Comparison of ENCODE assay signal across 20 cellular contexts in genomic region chr1:225842788-225843425, GRCh38. TPM values are rescaled to one million over a fixed set of nuclear protein-coding genes. Genes with fewer than 3 reads are reported as not detected.
A peak's percentile ranks its signal among the peaks of the same experiment; 100 is the strongest.
DNase-seq lines count a peak whose midpoint lies in the region; ATAC-seq, FAIRE-seq and TF ChIP-seq lines count a peak whose summit lies in the region.
"Had no signal": no experiment of that assay in that cellular context is flagged by ENCODE, and none has a peak within 500 bp of the region (broad histone marks: within the 10 kb centered on the region; RNA-seq: fewer than 3 reads in every experiment).

No MANE protein-coding gene starts in this region.

- H3K27me3 ChIP-seq in right cardiac atrium (ENCODE audit: control insufficient read depth, insufficient read depth) (no peaks in the 10 kb centered on the region), adipocyte (replicated peaks; ENCODE audit: control insufficient read depth, insufficient read depth, low read length) (no peaks in the 10 kb centered on the region)
- H3K27me3 ChIP-seq: gastrocnemius medialis, pancreas had no signal

- 88% methylated on average over 6 of the region's 6 CpGs for WGBS in right cardiac atrium

- no peak overlapping the region for H3K27ac ChIP-seq in right cardiac atrium (ENCODE audit: low read length)
- no peak overlapping the region for H3K27ac ChIP-seq in kidney (ENCODE audit: low read depth in 2 of 2, low read length in 2 of 2)
- H3K27ac ChIP-seq in temporal lobe (ENCODE audit: low read depth, low read length), result peak overlapping the region; percentile 70
- H3K27ac ChIP-seq: pancreas, skin epidermis had no signal

- ATAC-seq in Right ventricle myocardium superior (ENCODE audit: poor library complexity), result no peak
- ATAC-seq in right cardiac atrium, result no peak
- no peak for ATAC-seq in HG02973 (IDR thresholded peaks at IDR 0.05; ENCODE audit: unreplicated experiment)
- ATAC-seq: gastrocnemius medialis, pancreas had no signal

- no peak for FAIRE-seq in kidney (lab: Jason Lieb, UNC)
- FAIRE-seq: endothelial cell of umbilical vein, H1, pancreas had no signal

- no peak for TF ChIP-seq CTCF in kidney (IDR thresholded peaks at IDR 0.05; ENCODE audit: borderline replicate concordance, extremely low read depth, insufficient read depth)

- intact Hi-C loops in Right ventricle myocardium superior (cut with DNase I) (no loop called here), right cardiac atrium (cut with DNase I) (loop anchor here in 3 of 4 donors (10.0 kb wide), 2 partner anchors 68 to 368 kb away; partner anchors contain the start of gene SRP9 (in 1 of the 3)), kidney (cut with DNase I) (no loop called here)

- H3K9ac ChIP-seq in adipocyte (ENCODE audit: low read length) (peak overlapping the region; percentile 49), kidney (ENCODE audit: low read length in 2 of 2) (no peak overlapping the region)

- H3K9me3 ChIP-seq in right cardiac atrium (ENCODE audit: control insufficient read depth, low read length) (no peaks in the 10 kb centered on the region), adipocyte (ENCODE audit: control insufficient read depth, low read length) (no peaks in the 10 kb centered on the region), kidney (ENCODE audit: control insufficient read depth in 1 of 2, low read length in 2 of 2) (no peaks in the 10 kb centered on the region)
- H3K9me3 ChIP-seq: gastrocnemius medialis, pancreas had no signal

- peak; percentile 23 for DNase-seq in Right ventricle myocardium superior
- no peak for DNase-seq in right cardiac atrium
- no peak for DNase-seq in adipocyte (ENCODE audit: low read depth)
- peak; percentile 21 for DNase-seq in kidney
- no peak for DNase-seq in NCI-H510A (lab: John Stamatoyannopoulos, UW)
- DNase-seq in COLO668 (lab: John Stamatoyannopoulos, UW; ENCODE audit: unreplicated experiment), result no peak
- DNase-seq: activated effector memory CD4-positive, alpha-beta T cell treated with anti-CD3 and anti-CD28 coated beads, Interleukin-2, amount 50 U/mL, for 16 hours; DMS153; KG1; NCI-H226; stimulated activated naive CD4-positive, alpha-beta T cell had no signal

- peaks cover 85% of the 10 kb centered on the region for H3K36me3 ChIP-seq in adipocyte (ENCODE audit: control insufficient read depth, insufficient read depth, low read length, severe bottlenecking)
- peaks cover 13 to 50% of the 10 kb centered on the region in 2 donors for H3K36me3 ChIP-seq in kidney (ENCODE audit: control insufficient read depth in 1 of 2, insufficient read depth in 2 of 2, low read length in 2 of 2)

- no peak overlapping the region for H3K4me3 ChIP-seq in right cardiac atrium (ENCODE audit: low read length)
- H3K4me3 ChIP-seq in adipocyte (ENCODE audit: low read length), result no peak overlapping the region
- H3K4me3 ChIP-seq in kidney (ENCODE audit: low read length in 2 of 2), result no peak overlapping the region
- H3K4me3 ChIP-seq: gastrocnemius medialis, pancreas, skin epidermis had no signal

- no peaks in the 10 kb centered on the region for H3K4me1 ChIP-seq in right cardiac atrium (ENCODE audit: control insufficient read depth, insufficient read depth, low read length)
- H3K4me1 ChIP-seq in adipocyte (ENCODE audit: control insufficient read depth, insufficient read depth, low read length), result peaks cover 15% of the 10 kb centered on the region
- no peaks in the 10 kb centered on the region for H3K4me1 ChIP-seq in kidney (ENCODE audit: control insufficient read depth in 1 of 2, insufficient read depth in 1 of 2, low read depth in 1 of 2, low read length in 2 of 2)

RNA-seq across cellular contexts. Expression of gene EPHX1, which starts 33.0 kb away (rescaled TPM):
- total RNA-seq in Right ventricle myocardium superior (68.6 TPM), right cardiac atrium (10 to 100 TPM; 47.3 to 65.0 (median 56.8) TPM), kidney (78.6 TPM), temporal lobe (11.1 TPM)
- polyA plus RNA-seq in right cardiac atrium (54.0 TPM), kidney (ENCODE audit: insufficient read depth, low read depth, low replicate concordance) (178 TPM)

RNA-seq across cellular contexts. Expression of gene TMEM63A, which starts 39.3 kb away (rescaled TPM):
- total RNA-seq in Right ventricle myocardium superior (37.0 TPM), right cardiac atrium (10 to 100 TPM; 32.6 to 44.4 (median 37.9) TPM), kidney (159 TPM), temporal lobe (3.0 TPM)
- polyA plus RNA-seq in right cardiac atrium (29.3 TPM), kidney (ENCODE audit: insufficient read depth, low read depth, low replicate concordance) (25.5 TPM)

RNA-seq across cellular contexts. Expression of gene LEFTY1, which starts 46.0 kb away (rescaled TPM):
- total RNA-seq in Right ventricle myocardium superior (0.13 TPM), right cardiac atrium (under 1 TPM; 0.24 to 0.54 (median 0.49) TPM), kidney (8.6 TPM), temporal lobe (0.74 TPM)
- polyA plus RNA-seq in right cardiac atrium (0.11 TPM), kidney (ENCODE audit: insufficient read depth, low read depth, low replicate concordance) (0.41 TPM)
- total RNA-seq: cardiac septum, endothelial cell of umbilical vein, SK-MEL-5 had no signal
- polyA plus RNA-seq: endothelial cell of umbilical vein had no signal

Comparison
In these comparisons a context has a peak if more than half of its experiments do, and no peak if none do; other contexts are left out.
1. DNase-seq: peak in Right ventricle myocardium superior (single experiment) and kidney (single experiment); none in right cardiac atrium (0 of 3), adipocyte (single experiment), NCI-H510A (single experiment) and COLO668 (single experiment).
2. intact Hi-C loops: an anchor here in right cardiac atrium (10.0 kb wide); none called in Right ventricle myocardium superior and kidney.